In the genomic region with DNA sequence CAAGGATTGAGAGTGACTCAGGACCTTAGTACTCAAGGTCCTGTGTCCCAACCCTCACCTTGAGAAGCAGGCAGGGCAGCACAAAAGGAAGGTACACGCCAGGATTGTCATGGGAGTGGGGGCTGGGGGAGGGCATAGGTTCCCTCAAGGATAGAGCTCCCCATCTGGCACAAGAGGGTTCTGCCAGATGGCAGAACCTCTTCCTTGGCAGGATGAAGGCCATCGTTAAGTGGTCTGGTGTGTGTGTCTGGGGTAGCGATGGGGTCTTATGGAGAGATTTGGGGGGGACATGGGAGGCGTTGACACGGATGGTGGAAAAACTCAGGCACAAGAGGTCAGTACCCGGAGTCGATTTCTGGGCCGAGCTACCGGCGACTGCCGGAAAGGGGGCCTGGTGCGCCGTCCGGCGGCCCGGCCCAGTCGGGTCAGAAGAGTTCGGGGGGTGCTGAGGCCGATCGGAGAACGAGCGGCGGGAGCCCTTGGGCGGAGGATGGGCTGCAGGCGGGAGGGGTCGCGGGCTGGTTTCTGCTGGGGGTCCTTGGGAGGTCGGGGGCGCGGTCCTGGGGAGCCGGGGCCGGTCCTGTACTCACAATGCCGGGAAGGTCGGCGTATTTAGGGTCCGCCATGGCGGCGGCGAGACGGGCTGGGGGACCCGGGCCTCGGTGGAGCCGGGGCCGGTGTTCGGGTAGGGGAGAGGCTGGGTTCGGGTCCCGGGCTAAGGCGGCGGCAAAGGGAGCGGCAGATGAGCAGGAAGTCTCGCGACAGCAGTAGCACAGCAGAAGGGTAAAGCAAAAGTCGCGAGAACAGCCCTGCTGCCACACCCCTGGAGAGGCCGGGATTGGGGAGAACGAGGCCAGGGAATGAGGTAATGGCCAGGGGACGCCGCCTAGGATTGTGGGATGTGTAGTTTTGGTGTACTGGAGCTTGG, we compare ENCODE assay signal across 8 cellular contexts.
DNase-seq lines count a peak whose midpoint lies in the region; ATAC-seq and TF ChIP-seq lines count a peak whose summit lies in the region.

A gene (minus strand): TSS at position 755 of the 928 bp plus-strand sequence. CDS start 129 bp downstream, at position 626.

- peak; percentile 97 for DNase-seq in AG10803 (ENCODE audit: low read depth)
- DNase-seq in NCI-H446 (lab: John Stamatoyannopoulos, UW): peak; percentile 97 to 98
- DNase-seq in activated CD4-positive, CD25-positive, alpha-beta regulatory T cell treated with anti-CD3 and anti-CD28 coated beads, Interleukin-2, amount 50 U/mL, for 16 hours (ENCODE audit: low read depth, low spot score): peak; percentile 83
- peak; percentile 69 to 86 for DNase-seq in central memory CD8-positive, alpha-beta T cell (ENCODE audit: low spot score in 2 of 2)
- DNase-seq in islet precursor cell: peak; percentile 99
- DNase-seq in stimulated activated CD4-positive, alpha-beta T cell treated with anti-CD3 and anti-CD28 coated beads, Interleukin-12 subunit alpha, Interleukin-12 subunit beta, amount 100 ng/mL, for 48 hours (ENCODE audit: low read depth in 2 of 3, low spot score in 1 of 3): peak; percentile 93 to 94 (median 93)

- ATAC-seq in GM19025 (IDR thresholded peaks at IDR 0.05; ENCODE audit: low read depth, unreplicated experiment) (peak; percentile 98), HG03342 (IDR thresholded peaks at IDR 0.05; ENCODE audit: unreplicated experiment) (peak; percentile 98)
- peak; percentile 95 for ATAC-seq in central memory CD8-positive, alpha-beta T cell (replicated peaks; ENCODE audit: extremely low read depth, poor library complexity, severe bottlenecking)

- H3K4me1 Mint-ChIP-seq in central memory CD8-positive, alpha-beta T cell: peaks cover 46% of the 10 kb centered on the region

- H3K36me3 Mint-ChIP-seq in central memory CD8-positive, alpha-beta T cell (ENCODE audit: insufficient read depth): peaks cover 14% of the 10 kb centered on the region

- no peaks in the 10 kb centered on the region for H3K27me3 Mint-ChIP-seq in central memory CD8-positive, alpha-beta T cell

- TF ChIP-seq CTCF in AG10803 (conservative IDR thresholded peaks at IDR 0.05; ENCODE audit: low read length): peak; percentile 20

- peak within 1 kb of the TSS; percentile 99 for H3K4me3 Mint-ChIP-seq in central memory CD8-positive, alpha-beta T cell

- no peaks in the 10 kb centered on the region for H3K9me3 Mint-ChIP-seq in central memory CD8-positive, alpha-beta T cell

- H3K4me3 ChIP-seq in AG10803 (ENCODE audit: low read length): peak within 1 kb of the TSS; percentile 88

- peak within 1 kb of the TSS; percentile 92 for H3K27ac Mint-ChIP-seq in central memory CD8-positive, alpha-beta T cell (ENCODE audit: low read depth)

Comparison
In these comparisons a context has a peak if more than half of its experiments do, and no peak if none do; other contexts are left out.
1. Peak in every context shown above with its lines: DNase-seq, ATAC-seq and H3K4me3 ChIP-seq.